Comparison of ENCODE assay signal across 8 cellular contexts in genomic region chr19:45496349-45496953, GRCh38. TPM values are rescaled to one million over a fixed set of nuclear protein-coding genes. Genes with fewer than 3 reads are reported as not detected.
DNase-seq lines count a peak whose midpoint lies in the region; ATAC-seq, FAIRE-seq and TF ChIP-seq lines count a peak whose summit lies in the region.

No MANE protein-coding gene starts in this region.

- DNase-seq in DMS79 (lab: John Stamatoyannopoulos, UW) (peak; percentile 6), SJSA1 (ENCODE audit: low read depth in 1 of 2, low spot score in 2 of 2) (no peak), HepG2 (ENCODE audit: low spot score) (no peak), NCI-H446 treated with DMSO at 0.1 percent for 48 hours (lab: John Stamatoyannopoulos, UW) (no peak), NCI-H128 (lab: John Stamatoyannopoulos, UW; ENCODE audit: unreplicated experiment) (no peak)
- DNase-seq in central memory CD4-positive, alpha-beta T cell = peak; percentile 39
- DNase-seq in stimulated activated naive CD8-positive, alpha-beta T cell treated with anti-CD3 and anti-CD28 coated beads, Interleukin-15, amount 100 ng/mL, for 72 hours = peak in 1 of 2 donors; percentile 47

- TF ChIP-seq EP300 in HepG2 (IDR thresholded peaks at IDR 0.05; ENCODE audit: low read depth in 2 of 2, low read length in 2 of 2) (no peak), HepG2 (CRISPR knock-in tag; IDR thresholded peaks at IDR 0.05; ENCODE audit: borderline replicate concordance) (0 out of 2 replicates have a peak, but pooled peaks have one; percentile 18)

- H3K27ac ChIP-seq in SJSA1 (no peak overlapping the region), HepG2 (ENCODE audit: extremely low read length, insufficient read depth, low read length) (no peak overlapping the region)

- CTCF ChIA-PET in HepG2 (lab: Yijun Ruan, JAX; ENCODE audit: low intra/inter-chr PET ratio, low total read pairs) = no interaction called here

- peak overlapping the region; percentile 91 to 92 for H3K4me3 Mint-ChIP-seq in stimulated activated naive CD8-positive, alpha-beta T cell treated with anti-CD3 and anti-CD28 coated beads, Interleukin-15, amount 100 ng/mL, for 72 hours

- in situ Hi-C loops in HepG2 (cut with HindIII; ENCODE audit: extremely low pct_ligation_motif_present, low pct_unique_long_range_greater_than_20kb) = no loop called here

- ATAC-seq in HG02763 (IDR thresholded peaks at IDR 0.05; ENCODE audit: unreplicated experiment) (peak; percentile 10), HepG2 (peak; percentile 16)
- peak; percentile 20 for ATAC-seq in stimulated activated naive CD8-positive, alpha-beta T cell treated with anti-CD3 and anti-CD28 coated beads, Interleukin-15, amount 100 ng/mL, for 72 hours

- H3K4me3 ChIP-seq in SJSA1 = peak overlapping the region; percentile 54
- H3K4me3 ChIP-seq in HepG2 (replicated peaks in 1 of 3; ENCODE audit: insufficient read depth in 1 of 3, low read depth in 2 of 3, low read length in 3 of 3) = peak overlapping the region; percentile 64 to 83 (median 79); a peak in 5 of 6 replicates

- no peak for TF ChIP-seq RAD21 in HepG2 (CRISPR knock-in tag; IDR thresholded peaks at IDR 0.05)

- H3K4me1 Mint-ChIP-seq in stimulated activated naive CD8-positive, alpha-beta T cell treated with anti-CD3 and anti-CD28 coated beads, Interleukin-15, amount 100 ng/mL, for 72 hours = peaks cover 70% of the 10 kb centered on the region

- no peak overlapping the region for H2AFZ ChIP-seq in HepG2 (ENCODE audit: low read length)

- H3K79me2 ChIP-seq in HepG2 (ENCODE audit: insufficient read depth, low read length) = no peaks in the 10 kb centered on the region

- POLR2A ChIA-PET in HepG2 (lab: Yijun Ruan, JAX) = interaction anchor here (0.6 to 1.6 kb wide), 5 partner anchors 9 to 81 kb away, joined by 3 to 7 read pairs (median 4); no protein-coding TSS in a partner anchor

- FAIRE-seq in HepG2 (lab: Jason Lieb, UNC) = no peak

- H3K4me1 ChIP-seq in SJSA1 (replicated peaks) = peaks cover 24% of the 10 kb centered on the region
- H3K4me1 ChIP-seq in HepG2 (ENCODE audit: insufficient read depth, low read length) = peaks cover 51% of the 10 kb centered on the region

- 0% methylated on average over 4 of the region's 54 CpGs for WGBS in HepG2 (ENCODE audit: low lambda C conversion rate)

- H3K9ac ChIP-seq in HepG2 (ENCODE audit: insufficient read depth, low read depth, low read length) = peak overlapping the region; percentile 54; the same call in 1 of the 2 replicates

- peak overlapping the region; percentile 94 for H3K4me2 ChIP-seq in HepG2 (ENCODE audit: low read depth, low read length)

- H3K9me3 ChIP-seq in SJSA1 (replicated peaks) (0 out of 2 replicates have a peak, but pooled peaks cover 8% of the 10 kb centered on the region), HepG2 (ENCODE audit: low read length) (no peaks in the 10 kb centered on the region)

- peaks cover 49% of the 10 kb centered on the region for H3K27me3 Mint-ChIP-seq in stimulated activated naive CD8-positive, alpha-beta T cell treated with anti-CD3 and anti-CD28 coated beads, Interleukin-15, amount 100 ng/mL, for 72 hours

- BruUV-seq in HepG2 (replicated peaks; lab: Mats Ljungman, UMichigan) = no TSS peak

- no peak for TF ChIP-seq POLR2A in HepG2 (IDR thresholded peaks at IDR 0.05; ENCODE audit: insufficient read depth in 1 of 2, low read depth in 2 of 2, low read length in 2 of 2)

- no peak for TF ChIP-seq CTCF in HepG2 (CRISPR knock-in tag; IDR thresholded peaks at IDR 0.05)

- intact Hi-C loops in HepG2 (cut with micrococcal nuclease; ENCODE audit: unreplicated experiment) = loop anchor here (5.0 kb wide), 1 partner anchor 146 kb away; no protein-coding TSS in a partner anchor

- H3K9me3 Mint-ChIP-seq in stimulated activated naive CD8-positive, alpha-beta T cell treated with anti-CD3 and anti-CD28 coated beads, Interleukin-15, amount 100 ng/mL, for 72 hours = no peaks in the 10 kb centered on the region

- peaks cover 12% of the 10 kb centered on the region for H3K27me3 ChIP-seq in SJSA1 (replicated peaks)
- no peaks in the 10 kb centered on the region; a peak in 1 of 5 replicates for H3K27me3 ChIP-seq in HepG2 (ENCODE audit: control insufficient read depth in 1 of 2, insufficient read depth in 2 of 2, low read length in 2 of 2)

- H3K36me3 ChIP-seq in SJSA1 = peaks cover 4% of the 10 kb centered on the region; the same call in 1 of the 2 replicates
- no peaks in the 10 kb centered on the region for H3K36me3 ChIP-seq in HepG2 (replicated peaks in 1 of 2; ENCODE audit: control insufficient read depth in 1 of 2, insufficient read depth in 2 of 2, low read length in 2 of 2)

- H4K20me1 ChIP-seq in HepG2 (ENCODE audit: insufficient read depth, low read length) = no peaks in the 10 kb centered on the region

- H3K27ac Mint-ChIP-seq in stimulated activated naive CD8-positive, alpha-beta T cell treated with anti-CD3 and anti-CD28 coated beads, Interleukin-15, amount 100 ng/mL, for 72 hours = no peak overlapping the region

RNA-seq across cellular contexts. Expression of gene RTN2, which starts 0.4 kb away (rescaled TPM):
- 5.1 and 7.5 TPM in 2 replicates for total RNA-seq in SJSA1 (2014; rRNA removed; shearing (Covaris generic))
- total RNA-seq in HepG2 (2016; rRNA removed; fragmentation: Illumina TruSeq; extraction: Trizol) = 2.1 and 2.9 TPM in 2 replicates
- 5.1 and 6.2 TPM in 2 replicates for total RNA-seq in HepG2 (2016; cell fraction: cytosol; rRNA removed; fragmentation: Illumina TruSeq; extraction: Trizol; ENCODE audit: low read depth)
- total RNA-seq in HepG2 (2016; cell fraction: insoluble cytoplasmic fraction; rRNA removed; fragmentation: Illumina TruSeq; extraction: Trizol) = 2.0 and 3.5 TPM in 2 replicates
- 6.2 and 8.3 TPM in 2 replicates for total RNA-seq in HepG2 (2016; cell fraction: membrane; rRNA removed; fragmentation: Illumina TruSeq; extraction: Trizol)
- 2.3 and 2.8 TPM in 2 replicates for total RNA-seq in HepG2 (2016; cell fraction: nucleus; rRNA removed; fragmentation: Illumina TruSeq; extraction: Trizol)
- 17.1 and 18.0 TPM in 2 replicates for polyA plus RNA-seq in HepG2 (2011; rRNA removed)
- 13.2 and 17.0 TPM in 2 replicates for polyA plus RNA-seq in HepG2 (2011; cell fraction: cytosol; rRNA removed)
- polyA plus RNA-seq in HepG2 (2011; cell fraction: nucleus; rRNA removed) = 12.6 and 14.7 TPM in 2 replicates
- 11.2 and 15.2 TPM in 2 replicates for polyA plus RNA-seq in HepG2 (2012)
- polyA plus RNA-seq in HepG2 (2016; cell fraction: cytosol; fragmentation: Illumina TruSeq; extraction: Trizol; ENCODE audit: low read depth) = 8.6 and 9.5 TPM in 2 replicates
- polyA plus RNA-seq in HepG2 (2016; cell fraction: insoluble cytoplasmic fraction; fragmentation: Illumina TruSeq; extraction: Trizol; ENCODE audit: low read depth) = 3.9 and 4.7 TPM in 2 replicates
- polyA plus RNA-seq in HepG2 (2016; cell fraction: membrane; fragmentation: Illumina TruSeq; extraction: Trizol; ENCODE audit: low read depth) = 9.5 and 9.7 TPM in 2 replicates
- polyA plus RNA-seq in HepG2 (2016; cell fraction: nucleus; fragmentation: Illumina TruSeq; extraction: Trizol; ENCODE audit: insufficient read depth, low read depth) = 11.0 and 11.5 TPM in 2 replicates
- 6.0 and 30.0 TPM in 2 replicates for polyA minus RNA-seq in HepG2 (2011; rRNA and poly(A)+ RNA removed; ENCODE audit: low replicate concordance)
- polyA minus RNA-seq in HepG2 (2011; cell fraction: cytosol; rRNA and poly(A)+ RNA removed) = 7.6 and 8.3 TPM in 2 replicates
- 7.1 and 7.6 TPM in 2 replicates for polyA minus RNA-seq in HepG2 (2011; cell fraction: nucleus; rRNA and poly(A)+ RNA removed)

RNA-seq across cellular contexts. Expression of gene PPM1N, which starts 1.8 kb away (rescaled TPM):
- 0.29 TPM in 1 of 2 replicates, not detected in the other for total RNA-seq in SJSA1 (2014; rRNA removed; shearing (Covaris generic))
- 0.31 and 0.67 TPM in 2 replicates for total RNA-seq in HepG2 (2016; rRNA removed; fragmentation: Illumina TruSeq; extraction: Trizol)
- 0.53 and 0.71 TPM in 2 replicates for total RNA-seq in HepG2 (2016; cell fraction: cytosol; rRNA removed; fragmentation: Illumina TruSeq; extraction: Trizol; ENCODE audit: low read depth)
- total RNA-seq in HepG2 (2016; cell fraction: insoluble cytoplasmic fraction; rRNA removed; fragmentation: Illumina TruSeq; extraction: Trizol) = 0.48 and 0.91 TPM in 2 replicates
- total RNA-seq in HepG2 (2016; cell fraction: membrane; rRNA removed; fragmentation: Illumina TruSeq; extraction: Trizol) = 0.72 and 1.2 TPM in 2 replicates
- not detected in 2 replicates for total RNA-seq in HepG2 (2016; cell fraction: nucleus; rRNA removed; fragmentation: Illumina TruSeq; extraction: Trizol)
- polyA plus RNA-seq in HepG2 (2011; rRNA removed) = 1.3 and 1.8 TPM in 2 replicates
- polyA plus RNA-seq in HepG2 (2011; cell fraction: cytosol; rRNA removed) = 2.6 TPM in 2 replicates
- 1.1 and 2.1 TPM in 2 replicates for polyA plus RNA-seq in HepG2 (2011; cell fraction: nucleus; rRNA removed)
- polyA plus RNA-seq in HepG2 (2012) = 1.4 and 1.9 TPM in 2 replicates
- polyA plus RNA-seq in HepG2 (2016; cell fraction: cytosol; fragmentation: Illumina TruSeq; extraction: Trizol; ENCODE audit: low read depth) = 0.86 and 1.5 TPM in 2 replicates
- polyA plus RNA-seq in HepG2 (2016; cell fraction: insoluble cytoplasmic fraction; fragmentation: Illumina TruSeq; extraction: Trizol; ENCODE audit: low read depth) = 0.76 TPM in 1 of 2 replicates, not detected in the other
- polyA plus RNA-seq in HepG2 (2016; cell fraction: membrane; fragmentation: Illumina TruSeq; extraction: Trizol; ENCODE audit: low read depth) = 0.77 and 1.1 TPM in 2 replicates
- polyA plus RNA-seq in HepG2 (2016; cell fraction: nucleus; fragmentation: Illumina TruSeq; extraction: Trizol; ENCODE audit: insufficient read depth, low read depth) = 1.2 TPM in 1 of 2 replicates, not detected in the other
- polyA minus RNA-seq in HepG2 (2011; rRNA and poly(A)+ RNA removed; ENCODE audit: low replicate concordance) = 0.23 TPM in 1 of 2 replicates, not detected in the other
- polyA minus RNA-seq in HepG2 (2011; cell fraction: cytosol; rRNA and poly(A)+ RNA removed) = not detected in 2 replicates
- 0.50 TPM in 1 of 2 replicates, not detected in the other for polyA minus RNA-seq in HepG2 (2011; cell fraction: nucleus; rRNA and poly(A)+ RNA removed)

RNA-seq across cellular contexts. Expression of gene VASP, which starts 10.8 kb away (rescaled TPM):
- 115 TPM in 2 replicates for total RNA-seq in SJSA1 (2014; rRNA removed; shearing (Covaris generic))
- total RNA-seq in HepG2 (2016; rRNA removed; fragmentation: Illumina TruSeq; extraction: Trizol) = 64.6 and 67.1 TPM in 2 replicates
- 22.8 and 24.0 TPM in 2 replicates for total RNA-seq in HepG2 (2016; cell fraction: cytosol; rRNA removed; fragmentation: Illumina TruSeq; extraction: Trizol; ENCODE audit: low read depth)
- 60.7 and 68.5 TPM in 2 replicates for total RNA-seq in HepG2 (2016; cell fraction: insoluble cytoplasmic fraction; rRNA removed; fragmentation: Illumina TruSeq; extraction: Trizol)
- 55.3 and 59.3 TPM in 2 replicates for total RNA-seq in HepG2 (2016; cell fraction: membrane; rRNA removed; fragmentation: Illumina TruSeq; extraction: Trizol)
- 38.8 and 40.6 TPM in 2 replicates for total RNA-seq in HepG2 (2016; cell fraction: nucleus; rRNA removed; fragmentation: Illumina TruSeq; extraction: Trizol)
- 41.8 and 49.1 TPM in 2 replicates for polyA plus RNA-seq in HepG2 (2011; rRNA removed)
- 29.9 and 46.4 TPM in 2 replicates for polyA plus RNA-seq in HepG2 (2011; cell fraction: cytosol; rRNA removed)
- 78.2 and 83.1 TPM in 2 replicates for polyA plus RNA-seq in HepG2 (2011; cell fraction: nucleus; rRNA removed)
- polyA plus RNA-seq in HepG2 (2012) = 30.9 and 35.9 TPM in 2 replicates
- 20.6 and 22.3 TPM in 2 replicates for polyA plus RNA-seq in HepG2 (2016; cell fraction: cytosol; fragmentation: Illumina TruSeq; extraction: Trizol; ENCODE audit: low read depth)
- 75.4 and 76.4 TPM in 2 replicates for polyA plus RNA-seq in HepG2 (2016; cell fraction: insoluble cytoplasmic fraction; fragmentation: Illumina TruSeq; extraction: Trizol; ENCODE audit: low read depth)
- 40.8 and 44.1 TPM in 2 replicates for polyA plus RNA-seq in HepG2 (2016; cell fraction: membrane; fragmentation: Illumina TruSeq; extraction: Trizol; ENCODE audit: low read depth)
- polyA plus RNA-seq in HepG2 (2016; cell fraction: nucleus; fragmentation: Illumina TruSeq; extraction: Trizol; ENCODE audit: insufficient read depth, low read depth) = 70.9 and 74.4 TPM in 2 replicates
- 38.0 and 110 TPM in 2 replicates for polyA minus RNA-seq in HepG2 (2011; rRNA and poly(A)+ RNA removed; ENCODE audit: low replicate concordance)
- polyA minus RNA-seq in HepG2 (2011; cell fraction: cytosol; rRNA and poly(A)+ RNA removed) = 36.7 and 47.2 TPM in 2 replicates
- polyA minus RNA-seq in HepG2 (2011; cell fraction: nucleus; rRNA and poly(A)+ RNA removed) = 31.7 and 50.2 TPM in 2 replicates

RNA-seq across cellular contexts. Expression of gene FOSB, which starts 28.7 kb away (rescaled TPM):
- total RNA-seq in SJSA1 (2014; rRNA removed; shearing (Covaris generic)) = 1.1 TPM in 1 of 2 replicates, not detected in the other
- 0.21 and 6.0 TPM in 2 replicates for total RNA-seq in HepG2 (2016; rRNA removed; fragmentation: Illumina TruSeq; extraction: Trizol)
- 0.79 and 0.91 TPM in 2 replicates for total RNA-seq in HepG2 (2016; cell fraction: cytosol; rRNA removed; fragmentation: Illumina TruSeq; extraction: Trizol; ENCODE audit: low read depth)
- total RNA-seq in HepG2 (2016; cell fraction: insoluble cytoplasmic fraction; rRNA removed; fragmentation: Illumina TruSeq; extraction: Trizol) = 0.37 and 5.7 TPM in 2 replicates
- 0.93 and 1.2 TPM in 2 replicates for total RNA-seq in HepG2 (2016; cell fraction: membrane; rRNA removed; fragmentation: Illumina TruSeq; extraction: Trizol)
- 17.8 and 18.2 TPM in 2 replicates for total RNA-seq in HepG2 (2016; cell fraction: nucleus; rRNA removed; fragmentation: Illumina TruSeq; extraction: Trizol)
- 2.8 TPM in 2 replicates for polyA plus RNA-seq in HepG2 (2011; rRNA removed)
- polyA plus RNA-seq in HepG2 (2011; cell fraction: cytosol; rRNA removed) = 0.67 and 0.69 TPM in 2 replicates
- 23.1 and 35.9 TPM in 2 replicates for polyA plus RNA-seq in HepG2 (2011; cell fraction: nucleus; rRNA removed)
- 0.51 and 1.1 TPM in 2 replicates for polyA plus RNA-seq in HepG2 (2012)
- polyA plus RNA-seq in HepG2 (2016; cell fraction: cytosol; fragmentation: Illumina TruSeq; extraction: Trizol; ENCODE audit: low read depth) = not detected in 2 replicates
- 0.35 and 0.74 TPM in 2 replicates for polyA plus RNA-seq in HepG2 (2016; cell fraction: insoluble cytoplasmic fraction; fragmentation: Illumina TruSeq; extraction: Trizol; ENCODE audit: low read depth)
- 0.17 and 0.41 TPM in 2 replicates for polyA plus RNA-seq in HepG2 (2016; cell fraction: membrane; fragmentation: Illumina TruSeq; extraction: Trizol; ENCODE audit: low read depth)
- 17.9 and 36.0 TPM in 2 replicates for polyA plus RNA-seq in HepG2 (2016; cell fraction: nucleus; fragmentation: Illumina TruSeq; extraction: Trizol; ENCODE audit: insufficient read depth, low read depth)
- polyA minus RNA-seq in HepG2 (2011; rRNA and poly(A)+ RNA removed; ENCODE audit: low replicate concordance) = 16.2 and 24.3 TPM in 2 replicates
- 1.5 and 2.2 TPM in 2 replicates for polyA minus RNA-seq in HepG2 (2011; cell fraction: cytosol; rRNA and poly(A)+ RNA removed)
- 32.3 and 48.2 TPM in 2 replicates for polyA minus RNA-seq in HepG2 (2011; cell fraction: nucleus; rRNA and poly(A)+ RNA removed)

Comparison
In these comparisons a context has a peak if more than half of its experiments do, and no peak if none do; other contexts are left out.
1. DNase-seq: peak in DMS79 (single experiment) and central memory CD4-positive, alpha-beta T cell (single experiment); none in SJSA1 (0 of 2), HepG2 (single experiment), NCI-H446 treated with DMSO at 0.1 percent for 48 hours (single experiment) and NCI-H128 (single experiment).
2. Peak in every context shown above with its lines, with median percentiles within 50 percentile points of each other: ATAC-seq.